In genomic region chr4:160296476-160296875, GRCh38 we compare ENCODE assay signal across 32 cellular contexts.
DNase-seq lines count a peak whose midpoint lies in the region; ATAC-seq lines count a peak whose summit lies in the region.
"Had no signal": no experiment of that assay in that cellular context is flagged by ENCODE, and none has a peak within 500 bp of the region (broad histone marks: within the 10 kb centered on the region; RNA-seq: fewer than 3 reads in every experiment).

No MANE protein-coding gene starts in this region.

- in situ Hi-C loops in G401 (cut with HindIII; ENCODE audit: low sequenced_read_pairs): no loop called here

- no peak overlapping the region for H3K4me3 ChIP-seq in effector memory CD4-positive, alpha-beta T cell (ENCODE audit: insufficient read depth, low read depth, low read length, poor library complexity, severe bottlenecking)
- H3K4me3 ChIP-seq: A549; BLaER1; BLaER1 treated with 17β-estradiol and CSF1 and Interleukin-3, amounts not matched to agents 10 nM and 100 nM had no signal

- H3K27ac ChIP-seq in effector memory CD4-positive, alpha-beta T cell (ENCODE audit: insufficient read depth, low read length, poor library complexity, severe bottlenecking): no peak overlapping the region
- H3K27ac ChIP-seq: 22Rv1; A549; BLaER1; BLaER1 treated with 17β-estradiol and CSF1 and Interleukin-3, amounts not matched to agents 10 nM and 100 nM; C4-2B had no signal

- H3K4me1 Mint-ChIP-seq in activated T-cell treated with anti-CD3 and anti-CD28 coated beads, Interleukin-2, amount 50 U/mL, for 72 hours (ENCODE audit: low read depth): no peaks in the 10 kb centered on the region
- H3K4me1 Mint-ChIP-seq: B cell; CD14-positive monocyte; CD4-positive, alpha-beta memory T cell; CD4-positive, CD25-positive, alpha-beta regulatory T cell; CD8-positive, alpha-beta memory T cell had no signal

- H3K36me3 Mint-ChIP-seq in activated T-cell treated with anti-CD3 and anti-CD28 coated beads, Interleukin-2, amount 50 U/mL, for 72 hours (ENCODE audit: insufficient read depth in 2 of 2): no peaks in the 10 kb centered on the region
- H3K36me3 Mint-ChIP-seq: CD14-positive monocyte; CD4-positive, alpha-beta memory T cell; CD4-positive, CD25-positive, alpha-beta regulatory T cell; CD8-positive, alpha-beta memory T cell; CD8-positive, alpha-beta T cell had no signal

- no peaks in the 10 kb centered on the region for H3K4me1 ChIP-seq in effector memory CD4-positive, alpha-beta T cell (ENCODE audit: control insufficient read depth, insufficient read depth, low read length, poor library complexity, severe bottlenecking)
- H3K4me1 ChIP-seq: A549; BLaER1; BLaER1 treated with 17β-estradiol and CSF1 and Interleukin-3, amounts not matched to agents 10 nM and 100 nM; Caco-2 had no signal

- H3K27me3 ChIP-seq in effector memory CD4-positive, alpha-beta T cell (replicated peaks; ENCODE audit: control insufficient read depth, insufficient read depth, low read length, poor library complexity, severe bottlenecking): no peaks in the 10 kb centered on the region
- H3K27me3 ChIP-seq: BE2C; BLaER1; BLaER1 treated with 17β-estradiol and CSF1 and Interleukin-3, amounts not matched to agents 10 nM and 100 nM had no signal

- peaks cover 3 to 5% of the 10 kb centered on the region in 2 donors for H3K9me3 Mint-ChIP-seq in activated T-cell treated with anti-CD3 and anti-CD28 coated beads, Interleukin-2, amount 50 U/mL, for 72 hours

- H3K27ac Mint-ChIP-seq in activated T-cell treated with anti-CD3 and anti-CD28 coated beads, Interleukin-2, amount 50 U/mL, for 72 hours: no peak overlapping the region
- H3K27ac Mint-ChIP-seq: B cell; CD14-positive monocyte; CD4-positive, alpha-beta memory T cell; CD4-positive, alpha-beta T cell; CD4-positive, CD25-positive, alpha-beta regulatory T cell; CD8-positive, alpha-beta memory T cell; CD8-positive, alpha-beta T cell had no signal

- H3K4me3 Mint-ChIP-seq in activated T-cell treated with anti-CD3 and anti-CD28 coated beads, Interleukin-2, amount 50 U/mL, for 72 hours: no peak overlapping the region
- H3K4me3 Mint-ChIP-seq: B cell; CD14-positive monocyte; CD4-positive, alpha-beta memory T cell; CD4-positive, alpha-beta T cell; CD4-positive, CD25-positive, alpha-beta regulatory T cell; CD8-positive, alpha-beta memory T cell; CD8-positive, alpha-beta T cell had no signal

- no peaks in the 10 kb centered on the region for H3K27me3 Mint-ChIP-seq in activated T-cell treated with anti-CD3 and anti-CD28 coated beads, Interleukin-2, amount 50 U/mL, for 72 hours (ENCODE audit: low read depth)
- H3K27me3 Mint-ChIP-seq: B cell; CD4-positive, alpha-beta memory T cell; CD4-positive, alpha-beta T cell; CD4-positive, CD25-positive, alpha-beta regulatory T cell; CD8-positive, alpha-beta memory T cell had no signal

- no peaks in the 10 kb centered on the region for H3K9me3 ChIP-seq in effector memory CD4-positive, alpha-beta T cell (ENCODE audit: control insufficient read depth, low read length)
- H3K9me3 ChIP-seq: A549; BE2C; BLaER1; BLaER1 treated with 17β-estradiol and CSF1 and Interleukin-3, amounts not matched to agents 10 nM and 100 nM; Caco-2 had no signal

- DNase-seq in G401 (ENCODE audit: low spot score): peak; percentile 70
- DNase-seq in cerebellar cortex (ENCODE audit: low spot score): peak; percentile 59
- peak; percentile 3 for DNase-seq in cerebellum (ENCODE audit: low spot score)
- no peak for DNase-seq in AG08396 (ENCODE audit: low spot score)
- DNase-seq in effector memory CD4-positive, alpha-beta T cell: no peak
- DNase-seq in activated T-cell treated with anti-CD3 and anti-CD28 coated beads, Interleukin-2, amount 50 U/mL, for 72 hours: no peak
- DNase-seq: 8988T; ACHN; AML-193; Caco-2; Calu3; CD4-positive, alpha-beta memory T cell; CD4-positive, alpha-beta T cell; CD4-positive, CD25-positive, alpha-beta regulatory T cell; CD8-positive, alpha-beta memory T cell; CD8-positive, alpha-beta T cell; COR-L47; DMS 273 treated with DMSO at 0.1 percent for 48 hours; DMS153; DMS53; DMS79; DMS79 treated with DMSO at 0.1 percent for 48 hours; DND-41; EL had no signal

- H3K36me3 ChIP-seq in effector memory CD4-positive, alpha-beta T cell (ENCODE audit: control insufficient read depth, insufficient read depth, low read length): no peaks in the 10 kb centered on the region
- H3K36me3 ChIP-seq: BE2C; BLaER1; BLaER1 treated with 17β-estradiol and CSF1 and Interleukin-3, amounts not matched to agents 10 nM and 100 nM had no signal

- no peak for ATAC-seq in activated T-cell treated with anti-CD3 and anti-CD28 coated beads, Interleukin-2, amount 50 U/mL, for 72 hours (replicated peaks in 1 of 2)
- ATAC-seq: A549; CD8-positive, alpha-beta T cell had no signal

Comparison
In these comparisons a context has a peak if more than half of its experiments do, and no peak if none do; other contexts are left out.
1. DNase-seq: peak in G401 (single experiment), cerebellar cortex (single experiment) and cerebellum (single experiment); none in AG08396 (single experiment), effector memory CD4-positive, alpha-beta T cell (0 of 3) and activated T-cell treated with anti-CD3 and anti-CD28 coated beads, Interleukin-2, amount 50 U/mL, for 72 hours (0 of 2).